ENCODE assay signal across 8 cellular contexts in the genomic region with DNA sequence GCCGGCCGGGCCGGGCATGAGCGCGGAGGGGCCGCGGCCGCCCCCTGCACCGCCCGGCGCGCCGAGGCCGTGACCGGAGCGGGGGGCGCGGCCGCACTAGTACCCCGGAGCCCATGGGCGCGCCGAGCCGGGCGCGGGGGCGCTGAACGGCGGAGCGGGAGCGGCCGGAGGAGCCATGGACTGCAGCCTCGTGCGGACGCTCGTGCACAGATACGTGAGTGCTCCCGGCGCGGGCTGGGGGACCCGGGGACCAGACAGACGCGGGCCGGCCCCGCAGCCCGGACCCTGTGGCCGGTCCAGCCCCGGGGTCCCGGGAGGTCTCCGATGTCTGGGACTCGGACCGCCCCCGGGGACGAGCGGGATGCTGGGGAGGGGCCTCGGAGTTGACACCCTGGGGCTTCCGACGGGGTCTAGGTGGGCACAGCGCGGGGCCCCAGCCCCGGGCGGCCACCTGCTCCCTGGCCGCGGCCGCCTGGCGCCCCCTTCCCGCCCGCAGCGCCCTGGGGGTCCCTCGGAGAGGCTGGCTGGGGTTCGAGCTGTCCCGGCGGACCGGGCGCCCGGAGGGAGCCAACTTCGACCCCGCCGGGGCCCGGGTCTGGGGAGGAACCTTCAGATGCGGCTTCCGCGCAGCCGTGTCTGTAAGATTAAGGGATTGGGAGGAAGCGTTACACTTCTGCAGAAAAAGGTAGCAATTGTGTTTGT. TPM values are rescaled to one million over a fixed set of nuclear protein-coding genes. Genes with fewer than 3 reads are reported as not detected.
DNase-seq lines count a peak whose midpoint lies in the region; ATAC-seq, FAIRE-seq and TF ChIP-seq lines count a peak whose summit lies in the region.

No MANE protein-coding gene starts in this region.

- POLR2A ChIA-PET in Panc1 (lab: Charles Lee): no interaction called here
- POLR2A ChIA-PET in K562 (lab: Yijun Ruan, JAX): no interaction called here

- no peak for TF ChIP-seq RAD21 in K562 (CRISPR knock-in tag; conservative IDR thresholded peaks at IDR 0.05 in 1 of 2, IDR thresholded peaks at IDR 0.05 in 1 of 2)

- peak overlapping the region in 5 of 6 donors; percentile 3 to 63 (median 40) for H3K27ac Mint-ChIP-seq in immature natural killer cell

- H3K9me1 ChIP-seq in K562 (ENCODE audit: control insufficient read depth, insufficient read depth, low read length): no peaks in the 10 kb centered on the region

- no peak for FAIRE-seq in K562 (lab: Jason Lieb, UNC)

- no peak for TF ChIP-seq CTCF in Panc1 (IDR thresholded peaks at IDR 0.05)
- TF ChIP-seq CTCF in K562 (IDR thresholded peaks at IDR 0.05 in 2 of 3, conservative IDR thresholded peaks at IDR 0.05 in 1 of 3; ENCODE audit: insufficient read depth in 2 of 3, low read depth in 1 of 3, low read length in 3 of 3): no peak
- TF ChIP-seq CTCF in spleen (IDR thresholded peaks at IDR 0.05 in 8 of 11, conservative IDR thresholded peaks at IDR 0.05 in 3 of 11): no peak

- peak overlapping the region; percentile 32; the same call in 1 of the 2 replicates for H2AFZ ChIP-seq in K562 (ENCODE audit: low read depth, low read length)

- H3K9me3 ChIP-seq in Panc1 (ENCODE audit: control insufficient read depth, insufficient read depth, low read depth, low read length) (no peaks in the 10 kb centered on the region), K562 (replicated peaks; ENCODE audit: control insufficient read depth, insufficient read depth, low read depth, low read length) (no peaks in the 10 kb centered on the region), spleen (no peaks in the 10 kb centered on the region)

- peaks cover 3 to 11% (median 3%) of the 10 kb centered on the region in 3 donors for H3K27me3 Mint-ChIP-seq in immature natural killer cell (ENCODE audit: low read depth in 3 of 3)

- peak; percentile 4 for ATAC-seq in GM18858 (IDR thresholded peaks at IDR 0.05; ENCODE audit: unreplicated experiment)
- peak; percentile 22 for ATAC-seq in HG02973 (IDR thresholded peaks at IDR 0.05; ENCODE audit: unreplicated experiment)
- ATAC-seq in Panc1: peak; percentile 22
- peak; percentile 12 for ATAC-seq in K562

- DNase-seq in Ammon's horn (ENCODE audit: low spot score): peak; percentile 23
- DNase-seq in Panc1 (ENCODE audit: low read depth, low spot score): no peak
- peak in 2 of 4 experiments; percentile 37 to 38 for DNase-seq in K562 (ENCODE audit: extremely low read depth in 1 of 4, low spot score in 3 of 4)
- DNase-seq in immature natural killer cell: peak in 2 of 3 donors; percentile 3 to 14
- DNase-seq in spleen: peak; percentile 91
- no peak for DNase-seq in activated gamma-delta T cell treated with Interleukin-2 at 50 U/mL for 16 hours

- H3K27me3 ChIP-seq in Panc1 (ENCODE audit: control insufficient read depth, insufficient read depth, low read length): no peaks in the 10 kb centered on the region
- no peaks in the 10 kb centered on the region for H3K27me3 ChIP-seq in K562 (ENCODE audit: control insufficient read depth in 2 of 2, insufficient read depth in 2 of 2, low read length in 2 of 2)
- no peaks in the 10 kb centered on the region for H3K27me3 ChIP-seq in spleen (replicated peaks in 1 of 7)

- peaks cover 27% of the 10 kb centered on the region for H4K20me1 ChIP-seq in K562 (replicated peaks; ENCODE audit: control insufficient read depth, insufficient read depth, low read length)

- BruUV-seq in Panc1 (replicated peaks; lab: Mats Ljungman, UMichigan) (no TSS peak), K562 (replicated peaks; lab: Mats Ljungman, UMichigan) (no TSS peak)

- H3K9me3 Mint-ChIP-seq in immature natural killer cell: no peaks in the 10 kb centered on the region

- TF ChIP-seq POLR2A in K562 (conservative IDR thresholded peaks at IDR 0.05) (no peak), spleen (IDR thresholded peaks at IDR 0.05) (no peak)

- CTCF ChIA-PET in Panc1 (lab: Charles Lee) (no interaction called here), K562 (lab: Yijun Ruan, JAX; ENCODE audit: low intra/inter-chr PET ratio) (interaction anchor here (0.7 kb wide), 1 partner anchor 57 kb away, joined by 3 read pairs; no protein-coding TSS in a partner anchor)

- TF ChIP-seq EP300 in K562 (IDR thresholded peaks at IDR 0.05; ENCODE audit: low read length): no peak

- H3K4me3 ChIP-seq in Panc1 (ENCODE audit: low read depth in 2 of 2, low read length in 2 of 2): peak overlapping the region; percentile 76 to 85
- peak overlapping the region; percentile 72 for H3K4me3 ChIP-seq in K562
- peak overlapping the region; percentile 67 to 97 (median 85) for H3K4me3 ChIP-seq in spleen

- intact Hi-C loops in Panc1 (cut with micrococcal nuclease; ENCODE audit: unreplicated experiment): no loop called here
- intact Hi-C loops in K562 (cut with micrococcal nuclease): no loop called here
- intact Hi-C loops in spleen (cut with DNase I; ENCODE audit: low total_unique reads): no loop called here

- in situ Hi-C loops in Panc1 (cut with HindIII; ENCODE audit: low pct_unique_long_range_greater_than_20kb, low sequenced_read_pairs) (no loop called here), K562 (cut with MboI) (no loop called here)

- peak overlapping the region; percentile 81 for H3K4me2 ChIP-seq in K562 (ENCODE audit: insufficient read depth, low read length)

- H3K36me3 ChIP-seq in Panc1 (ENCODE audit: control insufficient read depth, insufficient read depth, low read length): no peaks in the 10 kb centered on the region; the same call in 1 of the 2 replicates
- peaks cover 6% of the 10 kb centered on the region; the same call in 2 of the 3 replicates for H3K36me3 ChIP-seq in K562 (ENCODE audit: control insufficient read depth, insufficient read depth, low read length)
- peaks cover 0 to 4% (median 0%) of the 10 kb centered on the region in 6 donors for H3K36me3 ChIP-seq in spleen

- H3K4me1 ChIP-seq in Panc1 (ENCODE audit: control insufficient read depth, insufficient read depth, low read length): peaks cover 24% of the 10 kb centered on the region
- peaks cover 21 to 29% of the 10 kb centered on the region in 2 experiments; a peak in 4 of 5 replicates for H3K4me1 ChIP-seq in K562 (replicated peaks in 1 of 2; ENCODE audit: control insufficient read depth in 2 of 2, insufficient read depth in 2 of 2, low read length in 2 of 2)
- H3K4me1 ChIP-seq in spleen: peaks cover 17 to 70% (median 50%) of the 10 kb centered on the region in 6 donors

- H3K4me3 Mint-ChIP-seq in immature natural killer cell: peak overlapping the region; percentile 84 to 90 (median 86)

- under 1% methylated on average over 30 of the region's 85 CpGs for WGBS in K562 (ENCODE audit: insufficient coverage, low coverage, missing lambda C conversion rate)
- 0 to 1% (median 0%) methylated on average over 31 to 85 of the region's 85 CpGs for WGBS in spleen, 5 donors

- H3K36me3 Mint-ChIP-seq in immature natural killer cell: no peaks in the 10 kb centered on the region

- H3K79me2 ChIP-seq in K562 (ENCODE audit: control insufficient read depth, insufficient read depth, low read length): peaks cover 51% of the 10 kb centered on the region

- H3K4me1 Mint-ChIP-seq in immature natural killer cell: peaks cover 39 to 47% of the 10 kb centered on the region in 2 donors

- H3K9ac ChIP-seq in K562 (ENCODE audit: insufficient read depth in 1 of 2, low read depth in 2 of 2, low read length in 2 of 2): peak overlapping the region; percentile 69 to 95

- peak overlapping the region; percentile 75 for H3K27ac ChIP-seq in Panc1 (ENCODE audit: low read length)
- peak overlapping the region; percentile 81 for H3K27ac ChIP-seq in K562 (ENCODE audit: extremely low read depth, low read depth, low read length)
- peak overlapping the region; percentile 75 to 97 (median 94) for H3K27ac ChIP-seq in spleen

RNA-seq across cellular contexts. Expression of a gene that starts 0.6 kb away (rescaled TPM):
- total RNA-seq in Panc1 (2021; ENCODE audit: unreplicated experiment) (85.8 TPM), K562 (2014; rRNA removed) (4.2 and 5.4 TPM in 2 replicates), K562 (2014; rRNA removed; fragmentation: Illumina TruSeq; extraction: Trizol) (4.8 and 5.5 TPM in 2 replicates), K562 (2015; rRNA removed; fragmentation: Illumina TruSeq; extraction: Trizol) (3.4 TPM in 2 replicates), K562 (2021) (28.6 and 34.2 TPM in 2 replicates), spleen (10 to 100 TPM; 57.3 to 91.3 (median 65.0) TPM)
- 63.9 TPM for polyA plus RNA-seq in Panc1 (2012; ENCODE audit: insufficient read length)
- 106 and 127 TPM in 2 replicates for total RNA-seq in K562 (2011; cell fraction: chromatin; rRNA removed; ENCODE audit: low replicate concordance)
- total RNA-seq in K562 (2011; cell fraction: nucleolus; rRNA removed): 46.5 and 55.5 TPM in 2 replicates
- 73.7 and 99.4 TPM in 2 replicates for total RNA-seq in K562 (2011; cell fraction: nucleoplasm; rRNA removed)
- polyA plus RNA-seq in K562 (2011; rRNA removed) (2.9 and 4.3 TPM in 2 replicates), K562 (2014; fragmentation: Illumina TruSeq; extraction: Trizol) (9.0 and 11.1 TPM in 2 replicates), K562 (2014; fragmentation: Nextera tagmentation; extraction: Ambion mirVana) (under 1 TPM; 0.38 to 0.55 TPM), K562 (2014; rRNA removed) (8.4 and 8.6 TPM in 2 replicates), immature natural killer cell (1 to 10 TPM in 1 of 3 donors, under 1 TPM in 1, not detected in 1; 0.96 to 2.9 TPM), spleen (1 to 10 TPM; 2.7 to 5.5 (median 3.0) TPM)
- 3.6 and 3.8 TPM in 2 replicates for polyA plus RNA-seq in K562 (2011; cell fraction: cytosol; rRNA removed)
- 41.4 and 54.7 TPM in 2 replicates for polyA plus RNA-seq in K562 (2011; cell fraction: nucleus; rRNA removed)
- polyA plus RNA-seq in K562 (2012): 9.8 and 16.5 TPM in 2 replicates
- 8.1 and 10.1 TPM in 2 replicates for polyA minus RNA-seq in K562 (2011; rRNA and poly(A)+ RNA removed)
- polyA minus RNA-seq in K562 (2011; cell fraction: cytosol; rRNA and poly(A)+ RNA removed): 9.3 and 15.4 TPM in 2 replicates
- 19.8 and 28.4 TPM in 2 replicates for polyA minus RNA-seq in K562 (2011; cell fraction: nucleus; rRNA and poly(A)+ RNA removed)

Comparison
In these comparisons a context has a peak if more than half of its experiments do, and no peak if none do; other contexts are left out.
1. DNase-seq: peak in Ammon's horn (single experiment), immature natural killer cell (2 of 3) and spleen (single experiment); none in Panc1 (single experiment) and activated gamma-delta T cell treated with Interleukin-2 at 50 U/mL for 16 hours (single experiment).
2. Peak in every context shown above with its lines, with median percentiles within 50 percentile points of each other: ATAC-seq, H3K27ac ChIP-seq and H3K4me3 ChIP-seq.